Comparison of ENCODE assay signal across 8 cellular contexts in genomic region chr1:200971955-200972711, GRCh38. TPM values are rescaled to one million over a fixed set of nuclear protein-coding genes. Genes with fewer than 3 reads are reported as not detected.
DNase-seq lines count a peak whose midpoint lies in the region; ATAC-seq and TF ChIP-seq lines count a peak whose summit lies in the region.

No MANE protein-coding gene starts in this region.

- H3K27me3 ChIP-seq in effector memory CD4-positive, alpha-beta T cell (replicated peaks; ENCODE audit: control insufficient read depth, insufficient read depth, low read length, poor library complexity, severe bottlenecking), result no peaks in the 10 kb centered on the region

- H3K36me3 Mint-ChIP-seq in mesothelial cell of epicardium, result no peaks in the 10 kb centered on the region

- intact Hi-C loops in Right ventricle myocardium inferior (cut with DNase I) (loop anchor here (1.0 to 5.0 kb wide), 3 partner anchors 50 to 251 kb away; partner anchors contain the start of gene KIF21B), cardiac septum (cut with DNase I) (loop anchor here (2.0 to 5.0 kb wide), 3 partner anchors 71 to 250 kb away; no protein-coding TSS in a partner anchor)

- H3K27ac Mint-ChIP-seq in mesothelial cell of epicardium, result no peak overlapping the region

- H3K4me3 ChIP-seq in effector memory CD4-positive, alpha-beta T cell (ENCODE audit: insufficient read depth, low read depth, low read length, poor library complexity, severe bottlenecking), result no peak overlapping the region

- peak; percentile 99 for TF ChIP-seq CTCF in mesothelial cell of epicardium (IDR thresholded peaks at IDR 0.05; ENCODE audit: unreplicated experiment)

- no peak overlapping the region for H3K27ac ChIP-seq in effector memory CD4-positive, alpha-beta T cell (ENCODE audit: insufficient read depth, low read length, poor library complexity, severe bottlenecking)

- H3K4me3 Mint-ChIP-seq in mesothelial cell of epicardium, result no peak overlapping the region

- H3K27me3 Mint-ChIP-seq in mesothelial cell of epicardium (ENCODE audit: low read depth), result no peaks in the 10 kb centered on the region

- no peak for ATAC-seq in Right ventricle myocardium inferior

- DNase-seq in Right ventricle myocardium inferior (ENCODE audit: missing footprints) (peak; percentile 82), cardiac septum (ENCODE audit: low spot score) (no peak), NCI-H345 (lab: John Stamatoyannopoulos, UW) (peak; percentile 43), mesothelial cell of epicardium (ENCODE audit: low spot score in 2 of 2, unreplicated experiment in 2 of 2) (peak; percentile 74 to 92), HCEC 1CT (no peak)
- DNase-seq in activated CD4-positive, alpha-beta T cell treated with anti-CD3 and anti-CD28 coated beads, Interleukin-2, amount 50 U/mL, for 48 hours, result peak; percentile 61 to 69
- peak; percentile 28 to 49 (median 32) for DNase-seq in effector memory CD4-positive, alpha-beta T cell
- DNase-seq in stimulated activated CD8-positive, alpha-beta memory T cell treated with anti-CD3 and anti-CD28 coated beads, Interleukin-4, amount 100 ng/mL, for 24 hours (ENCODE audit: low read depth), result peak; percentile 53

- no peaks in the 10 kb centered on the region for H3K9me3 Mint-ChIP-seq in mesothelial cell of epicardium

- H3K36me3 ChIP-seq in effector memory CD4-positive, alpha-beta T cell (ENCODE audit: control insufficient read depth, insufficient read depth, low read length), result peaks cover 65% of the 10 kb centered on the region

- H3K4me1 ChIP-seq in effector memory CD4-positive, alpha-beta T cell (ENCODE audit: control insufficient read depth, insufficient read depth, low read length, poor library complexity, severe bottlenecking), result no peaks in the 10 kb centered on the region

- H3K4me1 Mint-ChIP-seq in mesothelial cell of epicardium, result peaks cover 2% of the 10 kb centered on the region

- H3K9me3 ChIP-seq in effector memory CD4-positive, alpha-beta T cell (ENCODE audit: control insufficient read depth, low read length), result no peaks in the 10 kb centered on the region

RNA-seq across cellular contexts. Expression of gene KIF21B, which starts 51.4 kb away (rescaled TPM):
- 0.43 TPM for total RNA-seq in Right ventricle myocardium inferior
- 0.73 TPM for total RNA-seq in cardiac septum
- 6.5 to 7.0 TPM (median 6.9 TPM) in 3 replicates for total RNA-seq in mesothelial cell of epicardium

Comparison
In these comparisons a context has a peak if more than half of its experiments do, and no peak if none do; other contexts are left out.
1. DNase-seq: peak in Right ventricle myocardium inferior (single experiment), NCI-H345 (single experiment), activated CD4-positive, alpha-beta T cell treated with anti-CD3 and anti-CD28 coated beads, Interleukin-2, amount 50 U/mL, for 48 hours (2 of 2), effector memory CD4-positive, alpha-beta T cell (3 of 3), mesothelial cell of epicardium (2 of 2) and stimulated activated CD8-positive, alpha-beta memory T cell treated with anti-CD3 and anti-CD28 coated beads, Interleukin-4, amount 100 ng/mL, for 24 hours (single experiment); none in cardiac septum (single experiment) and HCEC 1CT (single experiment).